Comparison of ENCODE assay signal across 21 cellular contexts in the genomic region with DNA sequence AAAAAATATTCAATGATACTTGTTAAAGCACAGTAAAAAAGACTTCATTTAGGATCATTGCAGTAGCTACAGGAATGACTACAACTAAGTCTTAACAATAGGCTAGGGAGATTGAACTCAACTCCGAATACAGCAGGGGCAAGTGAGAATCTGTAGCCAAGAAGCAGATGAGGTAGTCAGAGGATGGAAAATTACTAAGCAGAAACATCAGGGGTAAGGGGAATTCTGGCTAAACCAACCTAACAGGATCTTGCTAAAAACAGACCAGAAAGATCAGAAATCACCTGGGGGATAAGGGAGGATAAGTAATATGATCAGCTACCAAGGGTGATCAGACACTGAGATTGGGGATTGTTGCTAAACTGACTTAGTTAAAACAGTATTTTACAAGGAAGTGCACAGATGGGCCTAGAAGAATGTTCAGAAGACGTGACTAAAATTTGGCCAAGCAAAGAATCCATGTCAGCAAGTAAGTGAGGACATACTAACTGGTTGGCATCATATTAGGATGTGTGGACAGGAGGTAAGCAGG.
DNase-seq lines count a peak whose midpoint lies in the region; ATAC-seq and TF ChIP-seq lines count a peak whose summit lies in the region.
"Had no signal": no experiment of that assay in that cellular context is flagged by ENCODE, and none has a peak within 500 bp of the region (broad histone marks: within the 10 kb centered on the region; RNA-seq: fewer than 3 reads in every experiment).

No MANE protein-coding gene starts in this region.

- H3K18ac ChIP-seq in trophoblast cell (ENCODE audit: low read length) = no peak overlapping the region

- no peaks in the 10 kb centered on the region for H3K36me3 ChIP-seq in PC-3 (ENCODE audit: low read depth, low read length)
- no peaks in the 10 kb centered on the region for H3K36me3 ChIP-seq in trophoblast cell (ENCODE audit: control insufficient read depth in 1 of 2, insufficient read depth in 2 of 2, low read length in 2 of 2)
- H3K36me3 ChIP-seq: BLaER1 treated with 17β-estradiol and CSF1 and Interleukin-3, amounts not matched to agents 10 nM and 100 nM; HAP-1; MG63 had no signal

- H3K4me1 ChIP-seq in PC-3 (ENCODE audit: insufficient read depth, low read length) (0 out of 2 replicates have a peak, but pooled peaks cover 6% of the 10 kb centered on the region), trophoblast cell (ENCODE audit: control insufficient read depth in 1 of 2, insufficient read depth in 2 of 2, low read length in 2 of 2) (peaks cover 0 to 1% of the 10 kb centered on the region in 2 experiments)
- H3K4me1 ChIP-seq: BLaER1 treated with 17β-estradiol and CSF1 and Interleukin-3, amounts not matched to agents 10 nM and 100 nM; HAP-1 had no signal

- CTCF ChIA-PET in Calu3 (lab: Charles Lee) = no interaction called here
- CTCF ChIA-PET in PC-3 (lab: Charles Lee) = no interaction called here

- no peak overlapping the region for H4K91ac ChIP-seq in trophoblast cell (ENCODE audit: low read depth, low read length)

- H3K27ac ChIP-seq in PC-3 (ENCODE audit: low read length) = no peak overlapping the region
- peak overlapping the region; percentile 72 for H3K27ac ChIP-seq in trophoblast cell (ENCODE audit: low read depth, low read length)
- H3K27ac ChIP-seq: BLaER1 treated with 17β-estradiol and CSF1 and Interleukin-3, amounts not matched to agents 10 nM and 100 nM; RWPE1 had no signal

- H3K27me3 ChIP-seq in PC-3 (ENCODE audit: low read length) (no peaks in the 10 kb centered on the region), trophoblast cell (ENCODE audit: insufficient read depth, low read length) (no peaks in the 10 kb centered on the region)
- H3K27me3 ChIP-seq: BLaER1 treated with 17β-estradiol and CSF1 and Interleukin-3, amounts not matched to agents 10 nM and 100 nM; MG63 had no signal

- H3K9ac ChIP-seq in PC-3 (ENCODE audit: low read length) (no peak overlapping the region), trophoblast cell (ENCODE audit: low read length) (no peak overlapping the region)
- H3K9ac ChIP-seq: BLaER1 treated with 17β-estradiol and CSF1 and Interleukin-3, amounts not matched to agents 10 nM and 100 nM; SK-N-SH had no signal

- peak overlapping the region; percentile 24 for H3K27ac Mint-ChIP-seq in Calu3 (ENCODE audit: unreplicated experiment)
- H3K27ac Mint-ChIP-seq: CD4-positive, alpha-beta memory T cell had no signal

- intact Hi-C loops in Calu3 (cut with micrococcal nuclease; ENCODE audit: unreplicated experiment) (no loop called here), PC-3 (cut with micrococcal nuclease) (no loop called here)

- H3K4me3 ChIP-seq in PC-3 (ENCODE audit: low read length) (no peak overlapping the region), trophoblast cell (ENCODE audit: low read depth, low read length) (no peak overlapping the region)
- H3K4me3 ChIP-seq: BLaER1 treated with 17β-estradiol and CSF1 and Interleukin-3, amounts not matched to agents 10 nM and 100 nM; HAP-1; MG63 had no signal

- H2BK12ac ChIP-seq in trophoblast cell (ENCODE audit: low read length) = no peak overlapping the region

- TF ChIP-seq CTCF in Calu3 (IDR thresholded peaks at IDR 0.05; ENCODE audit: unreplicated experiment) (no peak), PC-3 (conservative IDR thresholded peaks at IDR 0.05; ENCODE audit: low read depth, low read length) (no peak)

- H3K4me2 ChIP-seq in PC-3 (ENCODE audit: low read length) (no peak overlapping the region), trophoblast cell (ENCODE audit: low read length) (no peak overlapping the region)
- H3K4me2 ChIP-seq: BLaER1 treated with 17β-estradiol and CSF1 and Interleukin-3, amounts not matched to agents 10 nM and 100 nM; SK-N-SH had no signal

- H3K36me3 Mint-ChIP-seq in Calu3 (ENCODE audit: insufficient read depth, unreplicated experiment) = no peaks in the 10 kb centered on the region
- H3K36me3 Mint-ChIP-seq: CD4-positive, alpha-beta memory T cell had no signal

- no peak overlapping the region for H2BK5ac ChIP-seq in trophoblast cell (ENCODE audit: low read depth, low read length, poor library complexity)

- no peak overlapping the region for H3K4ac ChIP-seq in trophoblast cell (ENCODE audit: low read depth, low read length)

- H3K23ac ChIP-seq in trophoblast cell (ENCODE audit: low read length) = no peak overlapping the region

- H2AK5ac ChIP-seq in trophoblast cell (ENCODE audit: low read length) = no peak overlapping the region

- no peaks in the 10 kb centered on the region for H3F3A ChIP-seq in PC-3 (ENCODE audit: low read length, unreplicated experiment)

- no peak overlapping the region for H4K12ac ChIP-seq in trophoblast cell (ENCODE audit: low read depth, low read length)

- H3K79me2 ChIP-seq in PC-3 (ENCODE audit: low read length) (no peaks in the 10 kb centered on the region), trophoblast cell (ENCODE audit: control insufficient read depth, insufficient read depth, low read length, poor library complexity) (no peaks in the 10 kb centered on the region)

- H3K79me1 ChIP-seq in trophoblast cell (ENCODE audit: low read length) = peaks cover 10% of the 10 kb centered on the region

- H3K4me3 Mint-ChIP-seq in Calu3 (ENCODE audit: low read depth, unreplicated experiment) = no peak overlapping the region
- H3K4me3 Mint-ChIP-seq: CD4-positive, alpha-beta memory T cell had no signal

- H4K8ac ChIP-seq in trophoblast cell (ENCODE audit: low read depth, low read length) = no peak overlapping the region

- no CpG with 5 or more reads among the region's 2 CpGs for WGBS in trophoblast cell (ENCODE audit: extremely low coverage, insufficient coverage, insufficient read length)

- H3K27me3 Mint-ChIP-seq in Calu3 (ENCODE audit: unreplicated experiment) = no peaks in the 10 kb centered on the region
- H3K27me3 Mint-ChIP-seq: CD4-positive, alpha-beta memory T cell had no signal

- no peaks in the 10 kb centered on the region for H3K9me2 ChIP-seq in PC-3 (replicated peaks; ENCODE audit: low read length)
- H3K9me2 ChIP-seq: SK-N-SH had no signal

- H2BK120ac ChIP-seq in trophoblast cell (ENCODE audit: insufficient read depth, low read length, poor library complexity) = no peak overlapping the region

- no peak overlapping the region for H3K14ac ChIP-seq in trophoblast cell (ENCODE audit: low read length)

- POLR2A ChIA-PET in PC-3 (lab: Charles Lee; ENCODE audit: unreplicated experiment) = no interaction called here

- no peaks in the 10 kb centered on the region for H3K9me3 ChIP-seq in PC-3 (ENCODE audit: low read length)
- H3K9me3 ChIP-seq in trophoblast cell (ENCODE audit: insufficient read depth, low read depth, low read length) = no peaks in the 10 kb centered on the region
- H3K9me3 ChIP-seq: BLaER1 treated with 17β-estradiol and CSF1 and Interleukin-3, amounts not matched to agents 10 nM and 100 nM; HAP-1; MG63; SK-N-SH had no signal

- H3K4me1 Mint-ChIP-seq in Calu3 (ENCODE audit: low read depth, unreplicated experiment) = peaks cover 23% of the 10 kb centered on the region
- H3K4me1 Mint-ChIP-seq: CD4-positive, alpha-beta memory T cell had no signal

- H4K20me1 ChIP-seq in PC-3 (ENCODE audit: low read length) = no peaks in the 10 kb centered on the region
- H4K20me1 ChIP-seq: BLaER1 treated with 17β-estradiol and CSF1 and Interleukin-3, amounts not matched to agents 10 nM and 100 nM had no signal

- BruUV-seq in Calu3 (replicated peaks; lab: Mats Ljungman, UMichigan) (no TSS peak), PC-3 (replicated peaks; lab: Mats Ljungman, UMichigan) (no TSS peak)

- ATAC-seq in HG02610 (IDR thresholded peaks at IDR 0.05; ENCODE audit: unreplicated experiment) (peak; percentile 64), PC-3 (no peak)

- DNase-seq in Calu3 (no peak), PC-3 (peak; percentile 18), trophoblast cell (peak; percentile 71 to 94), activated gamma-delta T cell treated with Interleukin-2 at 50 U/mL for 16 hours (no peak), NCI-H526 (lab: John Stamatoyannopoulos, UW) (no peak), SHP77 (lab: John Stamatoyannopoulos, UW) (no peak)
- DNase-seq: 8988T; CD4-positive, alpha-beta memory T cell; GDM1; Karpas-422; MG63; NCI-H1417 treated with DMSO at 0.1 percent for 48 hours; NCI-H187; NCI-H446; NCI-H748 treated with DMSO at 0.1 percent for 48 hours; SIG-M5; SK-N-SH had no signal

- 0 out of 2 replicates have a peak overlapping the region, but pooled peaks have one; percentile 28 for H2AFZ ChIP-seq in PC-3 (ENCODE audit: low read length)
- H2AFZ ChIP-seq in trophoblast cell (ENCODE audit: insufficient read depth, low read length, poor library complexity) = no peak overlapping the region

- peaks cover 3% of the 10 kb centered on the region for H3K9me3 Mint-ChIP-seq in Calu3 (ENCODE audit: low read depth, unreplicated experiment)

Comparison
In these comparisons a context has a peak if more than half of its experiments do, and no peak if none do; other contexts are left out.
1. DNase-seq: peak in PC-3 (single experiment) and trophoblast cell (2 of 2); none in Calu3 (single experiment), activated gamma-delta T cell treated with Interleukin-2 at 50 U/mL for 16 hours (single experiment), NCI-H526 (0 of 2) and SHP77 (0 of 2).